1 cellular context compared by ENCODE assay signal in the genomic region with DNA sequence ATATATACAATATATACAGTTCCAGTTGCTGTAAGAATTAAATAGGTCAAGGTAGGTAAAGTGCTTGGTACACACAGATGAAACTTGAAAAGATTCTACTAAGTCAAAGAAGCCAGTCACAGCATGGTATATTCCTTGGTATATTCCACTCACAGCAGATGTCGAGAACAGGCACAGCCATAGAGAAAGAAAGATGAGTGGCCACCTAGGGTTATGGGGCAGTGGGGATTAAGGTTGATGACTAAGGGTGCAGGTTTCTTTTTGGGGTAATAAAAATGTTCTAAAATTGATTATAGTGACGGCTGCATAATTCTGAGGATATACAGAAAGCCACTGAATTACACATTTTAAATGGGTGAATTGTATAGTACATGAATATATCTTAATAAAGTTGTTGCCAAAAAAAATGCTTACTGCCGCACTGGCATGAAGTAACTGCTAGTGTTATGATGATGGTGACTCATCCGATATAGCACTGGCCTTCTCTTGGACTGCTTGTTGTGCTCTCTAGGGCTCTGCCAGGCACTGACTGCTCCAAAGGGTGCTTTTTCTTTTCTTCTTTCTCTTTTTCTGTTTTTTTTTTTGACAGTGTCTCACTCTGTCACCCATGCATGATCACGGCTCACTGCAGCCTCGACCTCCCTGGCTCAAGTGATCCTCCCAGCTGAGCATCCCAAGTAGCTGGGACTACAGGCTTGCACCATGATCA.
A peak's percentile ranks its signal among the peaks of the same experiment; 100 is the strongest.
TF ChIP-seq lines count a peak whose summit lies in the region.

No MANE protein-coding gene starts in this region.

TF ChIP-seq in IMR-90, 13 proteins besides CTCF, POLR2A, EP300 and RAD21:
- TF ChIP-seq MAFK (IDR thresholded peaks at IDR 0.05; ENCODE audit: low read depth, low read length) (peak; percentile 87), BHLHE40 (IDR thresholded peaks at IDR 0.05; ENCODE audit: low read depth, low read length) (peak; percentile 32; the same call in 1 of the 2 replicates), FOS (IDR thresholded peaks at IDR 0.05; ENCODE audit: low read depth, low read length) (peak; percentile 96), CEBPB (IDR thresholded peaks at IDR 0.05; ENCODE audit: low read depth, low read length) (peak; percentile 76), CHD1 (IDR thresholded peaks at IDR 0.05; ENCODE audit: low read depth, low read length) (no peak)
